20 cellular contexts compared by ENCODE assay signal in genomic region chr7:121069346-121070100, GRCh38.
A peak's percentile ranks its signal among the peaks of the same experiment; 100 is the strongest.
DNase-seq lines count a peak whose midpoint lies in the region; ATAC-seq and TF ChIP-seq lines count a peak whose summit lies in the region.
"Had no signal": no experiment of that assay in that cellular context is flagged by ENCODE, and none has a peak within 500 bp of the region (broad histone marks: within the 10 kb centered on the region; RNA-seq: fewer than 3 reads in every experiment).

No MANE protein-coding gene starts in this region.

- H3K4me1 ChIP-seq in heart left ventricle (peaks cover 0 to 19% (median 4%) of the 10 kb centered on the region in 12 donors), sigmoid colon (peaks cover 0 to 12% (median 7%) of the 10 kb centered on the region in 4 donors), BE2C (no peaks in the 10 kb centered on the region)
- H3K4me1 ChIP-seq: colonic mucosa had no signal

- TF ChIP-seq CTCF in AG10803 (conservative IDR thresholded peaks at IDR 0.05; ENCODE audit: low read length) (no peak), heart left ventricle (IDR thresholded peaks at IDR 0.05) (no peak), sigmoid colon (IDR thresholded peaks at IDR 0.05) (no peak), BE2C (IDR thresholded peaks at IDR 0.05; ENCODE audit: low read depth, low read length) (no peak)

- TF ChIP-seq EP300 in sigmoid colon (IDR thresholded peaks at IDR 0.05): peak in 2 of 4 donors; percentile 68 to 88

- H3K9me3 ChIP-seq in heart left ventricle (no peaks in the 10 kb centered on the region), sigmoid colon (no peaks in the 10 kb centered on the region), BE2C (no peaks in the 10 kb centered on the region)
- H3K9me3 ChIP-seq: colonic mucosa, neutrophil had no signal

- H3K36me3 ChIP-seq in heart left ventricle (peaks cover 0 to 14% (median 3%) of the 10 kb centered on the region in 9 donors), sigmoid colon (no peaks in the 10 kb centered on the region), BE2C (no peaks in the 10 kb centered on the region)
- H3K36me3 ChIP-seq: colonic mucosa, neutrophil had no signal

- intact Hi-C loops in heart left ventricle (cut with DNase I) (loop anchor here in 2 of 10 donors (5.0 to 10.0 kb wide), 2 partner anchors 42 to 215 kb away; partner anchors contain the start of gene TSPAN12 (in 1 of the 2)), sigmoid colon (cut with DNase I) (no loop called here)

- DNase-seq in AG10803 (ENCODE audit: low read depth) (peak; percentile 28), amniotic epithelial cell (ENCODE audit: low read depth) (peak; percentile 67), heart left ventricle (peak in 2 of 5 donors; percentile 21 to 45), sigmoid colon (no peak), NCI-H524 (lab: John Stamatoyannopoulos, UW) (no peak), BE2C (no peak)
- DNase-seq in central memory CD4-positive, alpha-beta T cell: no peak
- DNase-seq: activated CD8-positive, alpha-beta T cell treated with anti-CD3 and anti-CD28 coated beads, Interleukin-2, amount 10 ng/mL, durations not matched to agents 7 days and 5 days; CD8-positive, alpha-beta T cell; colonic mucosa; DND-41; head of caudate nucleus; KBM-7; NCI-H1105; NCI-H82; RPMI8226; small intestine; T-helper 1 cell had no signal

- TF ChIP-seq POLR2A in heart left ventricle (IDR thresholded peaks at IDR 0.05): no peak
- TF ChIP-seq POLR2A in sigmoid colon (IDR thresholded peaks at IDR 0.05): no peak

- H3K27ac ChIP-seq in heart left ventricle (peak overlapping the region; percentile 2 to 83 (median 62)), sigmoid colon (peak overlapping the region; percentile 63 to 74 (median 68))
- H3K27ac ChIP-seq: colonic mucosa, neutrophil had no signal

- no peaks in the 10 kb centered on the region for H3K27me3 ChIP-seq in heart left ventricle
- H3K27me3 ChIP-seq in sigmoid colon: no peaks in the 10 kb centered on the region
- no peaks in the 10 kb centered on the region for H3K27me3 ChIP-seq in BE2C
- H3K27me3 ChIP-seq: colonic mucosa, neutrophil had no signal

- ATAC-seq in heart left ventricle (peak; percentile 98 to 99 (median 98)), GM18511 (IDR thresholded peaks at IDR 0.05; ENCODE audit: unreplicated experiment) (no peak)
- ATAC-seq: activated CD8-positive, alpha-beta T cell treated with anti-CD3 and anti-CD28 coated beads, Interleukin-2, amount 10 ng/mL, durations not matched to agents 7 days and 5 days; CD8-positive, alpha-beta T cell had no signal

- H3K4me3 ChIP-seq in AG10803 (ENCODE audit: low read length): no peak overlapping the region
- H3K4me3 ChIP-seq in heart left ventricle: peak overlapping the region in 3 of 12 donors; percentile 1 to 19 (median 8)
- H3K4me3 ChIP-seq in sigmoid colon: no peak overlapping the region
- H3K4me3 ChIP-seq in BE2C (ENCODE audit: low read depth, low read length): no peak overlapping the region
- H3K4me3 ChIP-seq: colonic mucosa had no signal

- WGBS in heart left ventricle, 4 donors: 46 to 53% (median 48%) methylated on average over 4 of the region's 4 CpGs
- 80 to 85% methylated on average over 4 of the region's 4 CpGs for WGBS in sigmoid colon, 2 donors

Comparison
In these comparisons a context has a peak if more than half of its experiments do, and no peak if none do; other contexts are left out.
1. DNase-seq: peak in AG10803 (single experiment) and amniotic epithelial cell (single experiment); none in sigmoid colon (single experiment), central memory CD4-positive, alpha-beta T cell (single experiment), NCI-H524 (0 of 2) and BE2C (single experiment).